ENCODE assay signal across 8 cellular contexts in genomic region chr1:202811296-202812175, GRCh38. TPM values are rescaled to one million over a fixed set of nuclear protein-coding genes. Genes with fewer than 3 reads are reported as not detected.
DNase-seq lines count a peak whose midpoint lies in the region; TF ChIP-seq lines count a peak whose summit lies in the region.

No MANE protein-coding gene starts in this region.

- peak overlapping the region; percentile 43 to 79 for H2BK12ac ChIP-seq in mesenchymal stem cell (ENCODE audit: low read length in 2 of 2)

- DNase-seq in GM10266 (ENCODE audit: extremely low spot score) = peak; percentile 58
- no peak for DNase-seq in HEK293T (ENCODE audit: extremely low spot score)
- peak; percentile 6 for DNase-seq in T follicular helper cell (ENCODE audit: low read depth)
- DNase-seq in mesenchymal stem cell = peak; percentile 22
- DNase-seq in transverse colon = peak; percentile 44
- no peak for DNase-seq in HuH-7.5 (ENCODE audit: low spot score)
- no peak for DNase-seq in NCI-H1092 treated with DMSO at 0.1 percent for 48 hours (lab: John Stamatoyannopoulos, UW)

- CTCF ChIA-PET in HEK293T (lab: Yijun Ruan, JAX) = no interaction called here

- peak overlapping the region; percentile 57 for H2BK15ac ChIP-seq in mesenchymal stem cell (ENCODE audit: low read depth, poor library complexity, severe bottlenecking)

- no peak overlapping the region for H2BK5ac ChIP-seq in mesenchymal stem cell (ENCODE audit: low read depth, low read length, poor library complexity, severe bottlenecking)

- H3K4me3 ChIP-seq in duodenal mucosa (ENCODE audit: low read depth in 1 of 2, low read length in 2 of 2) (peak overlapping the region; percentile 89 to 93), mesenchymal stem cell (ENCODE audit: insufficient read depth in 1 of 2, low read depth in 1 of 2, low read length in 2 of 2) (peak overlapping the region; percentile 84 to 97), transverse colon (peak overlapping the region; percentile 52 to 93 (median 68))

- peak overlapping the region; percentile 76 to 94 for H3K14ac ChIP-seq in mesenchymal stem cell (ENCODE audit: low read length in 2 of 2)

- H3K27me3 ChIP-seq in duodenal mucosa (ENCODE audit: control insufficient read depth in 1 of 2, insufficient read depth in 2 of 2, low read length in 2 of 2) = no peaks in the 10 kb centered on the region
- peaks cover 4 to 6% of the 10 kb centered on the region in 2 experiments for H3K27me3 ChIP-seq in mesenchymal stem cell (ENCODE audit: control insufficient read depth in 1 of 2, insufficient read depth in 1 of 2, low read length in 2 of 2)
- H3K27me3 ChIP-seq in transverse colon = no peaks in the 10 kb centered on the region

- H3K79me1 ChIP-seq in mesenchymal stem cell (replicated peaks; ENCODE audit: low read length, poor library complexity, severe bottlenecking) = peaks cover 11% of the 10 kb centered on the region

- H3K9me3 ChIP-seq in duodenal mucosa (ENCODE audit: control insufficient read depth in 1 of 2, low read length in 2 of 2) (no peaks in the 10 kb centered on the region), mesenchymal stem cell (ENCODE audit: control insufficient read depth, low read length) (no peaks in the 10 kb centered on the region), transverse colon (no peaks in the 10 kb centered on the region)

- no peak for TF ChIP-seq CTCF in GM10266 (IDR thresholded peaks at IDR 0.05; ENCODE audit: control insufficient read depth, insufficient read depth, low read depth, missing control alignments)
- no peak for TF ChIP-seq CTCF in transverse colon (IDR thresholded peaks at IDR 0.05)

- in situ Hi-C loops in transverse colon (cut with MboI; ENCODE audit: low pct_ligation_motif_present in 1 of 4, low pct_unique_long_range_greater_than_20kb in 1 of 4, low sequenced_read_pairs in 3 of 4) = no loop called here

- WGBS in mesenchymal stem cell = 9% methylated on average over 43 of the region's 43 CpGs
- WGBS in transverse colon (ENCODE audit: low coverage in 1 of 2), 2 donors = 17 to 27% methylated on average over 10 to 29 of the region's 43 CpGs

- peak overlapping the region; percentile 98 for H4K8ac ChIP-seq in mesenchymal stem cell (ENCODE audit: low read length)

- H3K4ac ChIP-seq in mesenchymal stem cell (ENCODE audit: low read depth in 1 of 2, low read length in 2 of 2) = peak overlapping the region; percentile 85 to 92

- H3K4me1 ChIP-seq in duodenal mucosa (ENCODE audit: control insufficient read depth in 1 of 2, insufficient read depth in 2 of 2, low read length in 2 of 2) (peaks cover 13 to 36% of the 10 kb centered on the region in 2 donors), mesenchymal stem cell (ENCODE audit: control insufficient read depth, insufficient read depth, low read depth, low read length) (peaks cover 15% of the 10 kb centered on the region), transverse colon (peaks cover 0 to 36% (median 18%) of the 10 kb centered on the region in 4 donors)

- H3K36me3 ChIP-seq in duodenal mucosa (ENCODE audit: control insufficient read depth in 1 of 2, insufficient read depth in 2 of 2, low read length in 2 of 2) (no peaks in the 10 kb centered on the region), mesenchymal stem cell (ENCODE audit: control insufficient read depth in 1 of 2, insufficient read depth in 2 of 2, low read depth in 1 of 2, low read length in 2 of 2) (no peaks in the 10 kb centered on the region), transverse colon (no peaks in the 10 kb centered on the region)

- H3K27ac ChIP-seq in duodenal mucosa (ENCODE audit: low read depth, low read length) (no peak overlapping the region), mesenchymal stem cell (ENCODE audit: low read length, poor library complexity, severe bottlenecking) (peak overlapping the region; percentile 17), transverse colon (peak overlapping the region; percentile 80 to 91 (median 89))

- H2BK120ac ChIP-seq in mesenchymal stem cell (ENCODE audit: low read depth, low read length) = peak overlapping the region; percentile 87

- POLR2A ChIA-PET in HEK293T (lab: Yijun Ruan, JAX) = interaction anchor here (0.8 to 1.9 kb wide), 4 partner anchors 10 to 49 kb away, joined by 3 to 9 read pairs (median 4); no protein-coding TSS in a partner anchor

- H2AFZ ChIP-seq in mesenchymal stem cell (ENCODE audit: low read depth, low read length) = peak overlapping the region; percentile 75

- TF ChIP-seq POLR2A in transverse colon (IDR thresholded peaks at IDR 0.05) = no peak

- peak overlapping the region in 1 of 2 experiments; percentile 66 for H3K23ac ChIP-seq in mesenchymal stem cell (ENCODE audit: low read length in 2 of 2)

- H4K91ac ChIP-seq in mesenchymal stem cell (ENCODE audit: low read length) = peak overlapping the region; percentile 90

- intact Hi-C loops in transverse colon (cut with DNase I; ENCODE audit: low total_unique reads) = no loop called here

- no peak for TF ChIP-seq EP300 in transverse colon (IDR thresholded peaks at IDR 0.05; ENCODE audit: low read depth)

- peak overlapping the region; percentile 97 to 99 for H3K18ac ChIP-seq in mesenchymal stem cell (ENCODE audit: low read depth in 1 of 2, low read length in 2 of 2)

- peak overlapping the region; percentile 8 for H2AK5ac ChIP-seq in mesenchymal stem cell (ENCODE audit: low read length, severe bottlenecking)

- H3K9ac ChIP-seq in duodenal mucosa (ENCODE audit: low read depth in 1 of 2, low read length in 2 of 2) (peak overlapping the region; percentile 72 to 92), mesenchymal stem cell (ENCODE audit: low read length) (peak overlapping the region; percentile 93)

- peak overlapping the region; percentile 100 for H3K4me2 ChIP-seq in mesenchymal stem cell (ENCODE audit: low read length, poor library complexity, severe bottlenecking)

TF ChIP-seq in HEK293T, 16 proteins besides CTCF, POLR2A, EP300 and RAD21:
- TF ChIP-seq L3MBTL2 (conservative IDR thresholded peaks at IDR 0.05) (peak; percentile 23; the same call in 1 of the 2 replicates), ARNT (IDR thresholded peaks at IDR 0.05) (no peak), ZNF384 (IDR thresholded peaks at IDR 0.05) (no peak)

RNA-seq across cellular contexts. Expression of gene PCAT6, which starts 0.8 kb away (rescaled TPM):
- 9.8 TPM for polyA plus RNA-seq in mesenchymal stem cell (2013, experiment 1 of 2)
- 9.7 TPM for polyA plus RNA-seq in mesenchymal stem cell (2013, experiment 2 of 2)
- not detected for total RNA-seq in transverse colon

RNA-seq across cellular contexts. Expression of gene KDM5B, which starts 3.3 kb away (rescaled TPM):
- polyA plus RNA-seq in mesenchymal stem cell (2013, experiment 1 of 2) = 35.8 TPM
- polyA plus RNA-seq in mesenchymal stem cell (2013, experiment 2 of 2) = 33.6 TPM
- total RNA-seq in transverse colon = 100 to 1,000 TPM in 1 of 4 donors, 10 to 100 TPM in 3; 50.5 to 104 (median 71.7) TPM

Comparison
In these comparisons a context has a peak if more than half of its experiments do, and no peak if none do; other contexts are left out.
1. DNase-seq: peak in GM10266 (single experiment), T follicular helper cell (single experiment), mesenchymal stem cell (single experiment) and transverse colon (single experiment); none in HEK293T (single experiment), HuH-7.5 (single experiment) and NCI-H1092 treated with DMSO at 0.1 percent for 48 hours (single experiment).
2. Peak in every context shown above with its lines, with median percentiles within 50 percentile points of each other: H3K4me3 ChIP-seq.